8 cellular contexts compared by ENCODE assay signal in the genomic region with DNA sequence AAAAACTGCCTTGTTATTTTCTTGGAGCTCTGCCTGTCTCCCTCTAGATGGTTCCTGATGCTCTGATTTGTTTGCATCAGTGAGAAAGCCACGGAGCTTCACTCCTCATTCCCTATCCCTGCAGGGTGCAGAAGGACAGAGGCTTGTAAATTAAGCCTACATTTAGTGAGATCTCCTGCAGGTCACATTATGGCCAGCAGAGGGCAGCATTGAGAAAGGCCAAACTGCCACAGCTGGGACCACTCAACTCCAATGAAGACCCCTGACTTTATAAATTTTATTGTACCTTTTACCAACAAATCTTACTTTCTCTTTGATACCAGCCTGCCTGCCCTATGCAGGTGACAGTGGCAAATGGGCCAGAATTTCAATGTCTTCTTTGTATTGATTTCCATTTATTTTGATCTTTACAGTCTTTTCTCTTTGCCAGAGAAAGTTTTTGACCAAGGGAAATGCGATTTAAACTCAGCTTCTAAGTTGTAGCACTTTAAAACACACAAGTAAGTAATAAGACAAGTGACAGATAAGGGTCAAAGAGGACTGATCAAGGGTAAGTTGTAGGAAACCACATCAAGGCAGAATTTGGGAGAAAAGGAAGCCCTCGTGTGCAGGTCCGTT.
DNase-seq lines count a peak whose midpoint lies in the region; ATAC-seq and TF ChIP-seq lines count a peak whose summit lies in the region.

No MANE protein-coding gene starts in this region.

- H3K4me3 ChIP-seq in LNCaP clone FGC (ENCODE audit: low read depth, low read length) = no peak overlapping the region
- no peak overlapping the region for H3K4me3 ChIP-seq in gastroesophageal sphincter
- no peak overlapping the region for H3K4me3 ChIP-seq in parathyroid adenoma (ENCODE audit: low read depth, low read length)

- H3K9me3 ChIP-seq in gastroesophageal sphincter = no peaks in the 10 kb centered on the region
- H3K9me3 ChIP-seq in parathyroid adenoma (ENCODE audit: control insufficient read depth, low read length) = no peaks in the 10 kb centered on the region

- no peak for TF ChIP-seq EP300 in gastroesophageal sphincter (IDR thresholded peaks at IDR 0.05)

- H3K27ac ChIP-seq in gastroesophageal sphincter (no peak overlapping the region), parathyroid adenoma (no peak overlapping the region)

- H3K9ac ChIP-seq in parathyroid adenoma = no peak overlapping the region

- H3K79me2 ChIP-seq in parathyroid adenoma = no peaks in the 10 kb centered on the region

- 62 to 64% methylated on average over 4 of the region's 4 CpGs for WGBS in gastroesophageal sphincter (ENCODE audit: low coverage in 1 of 2), 2 donors

- DNase-seq in NCI-H1417 (lab: John Stamatoyannopoulos, UW) (peak; percentile 20 to 65 (median 45)), NCI-H1417 treated with DMSO at 0.1 percent for 48 hours (lab: John Stamatoyannopoulos, UW) (no peak), LNCaP clone FGC (ENCODE audit: low read depth) (no peak), activated T-cell treated with anti-CD3 and anti-CD28 coated beads for 1 hour (ENCODE audit: low read depth) (peak; percentile 26)

- no peak for TF ChIP-seq POLR2A in gastroesophageal sphincter (IDR thresholded peaks at IDR 0.05)

- TF ChIP-seq CTCF in LNCaP clone FGC (IDR thresholded peaks at IDR 0.05; ENCODE audit: control insufficient read depth, extremely low read depth, insufficient read depth) (peak; percentile 84), gastroesophageal sphincter (IDR thresholded peaks at IDR 0.05) (peak; percentile 59 to 85 (median 64)), parathyroid adenoma (IDR thresholded peaks at IDR 0.05) (peak; percentile 53)

- H3K27me3 ChIP-seq in gastroesophageal sphincter (no peaks in the 10 kb centered on the region), parathyroid adenoma (ENCODE audit: control insufficient read depth, insufficient read depth, low read length) (no peaks in the 10 kb centered on the region)

- H3K36me3 ChIP-seq in gastroesophageal sphincter (no peaks in the 10 kb centered on the region), parathyroid adenoma (ENCODE audit: control insufficient read depth, insufficient read depth, low read length) (no peaks in the 10 kb centered on the region)

- H3K4me2 ChIP-seq in parathyroid adenoma (ENCODE audit: low read length) = no peak overlapping the region

- H3K4me1 ChIP-seq in gastroesophageal sphincter = no peaks in the 10 kb centered on the region
- no peaks in the 10 kb centered on the region for H3K4me1 ChIP-seq in parathyroid adenoma

- no peak overlapping the region for H2AFZ ChIP-seq in parathyroid adenoma

- peak; percentile 56 for ATAC-seq in GM21576 (IDR thresholded peaks at IDR 0.05; ENCODE audit: unreplicated experiment)
- ATAC-seq in gastroesophageal sphincter = no peak
- no peak for ATAC-seq in GM18520 (IDR thresholded peaks at IDR 0.05; ENCODE audit: unreplicated experiment)

Comparison
In these comparisons a context has a peak if more than half of its experiments do, and no peak if none do; other contexts are left out.
1. DNase-seq: peak in NCI-H1417 (3 of 3) and activated T-cell treated with anti-CD3 and anti-CD28 coated beads for 1 hour (single experiment); none in NCI-H1417 treated with DMSO at 0.1 percent for 48 hours (single experiment) and LNCaP clone FGC (single experiment).
2. Peak in every context shown above with its lines, with median percentiles within 50 percentile points of each other: CTCF ChIP-seq.